Comparison of ENCODE assay signal across 9 cellular contexts in genomic region chr2:238970553-238971081, GRCh38.
DNase-seq lines count a peak whose midpoint lies in the region; ATAC-seq and TF ChIP-seq lines count a peak whose summit lies in the region.
"Had no signal": no experiment of that assay in that cellular context is flagged by ENCODE, and none has a peak within 500 bp of the region (broad histone marks: within the 10 kb centered on the region; RNA-seq: fewer than 3 reads in every experiment).

No MANE protein-coding gene starts in this region.

- H3K27me3 Mint-ChIP-seq in nephron progenitor cell (ENCODE audit: low read depth, poor library complexity) = peaks cover 14% of the 10 kb centered on the region

- peak overlapping the region; percentile 19 for H3K4me3 Mint-ChIP-seq in nephron progenitor cell
- H3K4me3 Mint-ChIP-seq: T-helper 1 cell treated with Interleukin-12 subunit alpha and Interleukin-12 subunit beta and Interleukin-4 antibody, amounts not matched to agents 30 μg/mL and 1 μg/mL, for 36 hours had no signal

- H3K4me1 ChIP-seq in upper lobe of left lung = no peaks in the 10 kb centered on the region

- H3K9me3 ChIP-seq in upper lobe of left lung = no peaks in the 10 kb centered on the region

- peak; percentile 55 for DNase-seq in D341Med (ENCODE audit: low spot score)
- DNase-seq in NCI-H2029 treated with DMSO at 0.1 percent for 48 hours (lab: John Stamatoyannopoulos, UW) = peak; percentile 6
- DNase-seq in activated CD8-positive, alpha-beta memory T cell treated with anti-CD3 and anti-CD28 coated beads for 48 hours (ENCODE audit: low read depth in 2 of 3, low spot score in 2 of 3) = peak in 2 of 3 experiments; percentile 20 to 35
- DNase-seq in fibroblast of gingiva (ENCODE audit: low read depth) = peak; percentile 28
- peak; percentile 78 for DNase-seq in nephron progenitor cell
- peak; percentile 44 to 61 for DNase-seq in upper lobe of left lung
- DNase-seq in GOT3 (lab: John Stamatoyannopoulos, UW) = no peak

- no peak overlapping the region for H3K4me3 ChIP-seq in upper lobe of left lung

- H3K36me3 Mint-ChIP-seq in nephron progenitor cell (ENCODE audit: low read depth) = peaks cover 9% of the 10 kb centered on the region

- H3K27ac ChIP-seq in upper lobe of left lung = no peak overlapping the region

- no peak for TF ChIP-seq EP300 in upper lobe of left lung (IDR thresholded peaks at IDR 0.05)

- no peaks in the 10 kb centered on the region for H3K36me3 ChIP-seq in upper lobe of left lung

- no peaks in the 10 kb centered on the region for H3K27me3 ChIP-seq in upper lobe of left lung

- H3K27ac Mint-ChIP-seq in nephron progenitor cell = no peak overlapping the region
- H3K27ac Mint-ChIP-seq: T-helper 1 cell treated with Interleukin-12 subunit alpha and Interleukin-12 subunit beta and Interleukin-4 antibody, amounts not matched to agents 30 μg/mL and 1 μg/mL, for 36 hours had no signal

- H3K4me1 Mint-ChIP-seq in nephron progenitor cell = peaks cover 62% of the 10 kb centered on the region

- peak; percentile 100 for TF ChIP-seq CTCF in nephron progenitor cell (IDR thresholded peaks at IDR 0.05)
- TF ChIP-seq CTCF in upper lobe of left lung (IDR thresholded peaks at IDR 0.05) = peak; percentile 90 to 97 (median 94)

- WGBS in upper lobe of left lung, 2 donors = 24 to 35% methylated on average over 5 to 9 of the region's 9 CpGs

- peaks cover 22% of the 10 kb centered on the region for H3K9me3 Mint-ChIP-seq in nephron progenitor cell

- TF ChIP-seq POLR2A in upper lobe of left lung (IDR thresholded peaks at IDR 0.05) = no peak

- ATAC-seq in GM21737 (IDR thresholded peaks at IDR 0.05; ENCODE audit: unreplicated experiment) (peak; percentile 64), upper lobe of left lung (ENCODE audit: low FRiP score in 2 of 2) (peak; percentile 83 to 86)
